Comparison of ENCODE assay signal across 11 cellular contexts in the genomic region with DNA sequence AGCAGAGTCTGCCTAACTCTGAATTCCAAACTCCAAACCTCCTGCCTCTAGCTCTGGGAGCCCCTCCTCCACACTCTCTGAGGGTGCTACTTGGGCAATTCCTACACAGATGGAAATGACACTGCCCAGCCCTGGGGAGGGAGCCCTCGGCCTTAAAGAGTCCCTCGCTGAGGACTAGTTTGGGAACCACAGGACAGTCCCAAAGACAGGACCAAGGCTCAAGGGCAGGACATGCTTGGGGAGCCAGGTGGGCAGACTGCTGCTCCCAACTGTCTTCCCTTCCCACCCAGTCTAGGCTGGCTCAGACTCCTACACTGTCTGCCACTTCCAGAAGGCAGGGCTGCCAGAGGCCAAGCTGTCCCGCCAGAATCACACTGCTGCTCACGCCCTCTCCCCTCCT.
DNase-seq lines count a peak whose midpoint lies in the region; ATAC-seq and TF ChIP-seq lines count a peak whose summit lies in the region.
"Had no signal": no experiment of that assay in that cellular context is flagged by ENCODE, and none has a peak within 500 bp of the region (broad histone marks: within the 10 kb centered on the region; RNA-seq: fewer than 3 reads in every experiment).

No MANE protein-coding gene starts in this region.

- H3K27me3 Mint-ChIP-seq in nephron (ENCODE audit: low read depth): no peaks in the 10 kb centered on the region

- no peaks in the 10 kb centered on the region for H4K20me1 ChIP-seq in BLaER1

- peak overlapping the region; percentile 79 for H3K9ac ChIP-seq in BLaER1

- peaks cover 99% of the 10 kb centered on the region for H3K4me1 ChIP-seq in BLaER1

- H3K36me3 Mint-ChIP-seq in nephron (ENCODE audit: low read depth): no peaks in the 10 kb centered on the region

- H3K9me3 ChIP-seq in BLaER1: no peaks in the 10 kb centered on the region
- no peaks in the 10 kb centered on the region for H3K9me3 ChIP-seq in KOPT-K1 (ENCODE audit: insufficient read depth, low read length, poor library complexity, severe bottlenecking)
- H3K9me3 ChIP-seq: ovary had no signal

- H3K4me3 Mint-ChIP-seq in nephron: peak overlapping the region in 2 of 3 experiments; percentile 3 to 45

- H3K27ac ChIP-seq in BLaER1 (peak overlapping the region; percentile 96), KOPT-K1 (ENCODE audit: low read depth, low read length, poor library complexity, severe bottlenecking) (peak overlapping the region; percentile 93), coronary artery (peak overlapping the region in 1 of 2 donors; percentile 76)

- peak overlapping the region; percentile 97 to 99 (median 98) for H3K27ac Mint-ChIP-seq in nephron

- H3K4me3 ChIP-seq in BLaER1 (no peak overlapping the region), coronary artery (no peak overlapping the region)
- H3K4me3 ChIP-seq: ovary had no signal

- H3K9me3 Mint-ChIP-seq in nephron: no peaks in the 10 kb centered on the region

- no peak for ATAC-seq in HG03025 (IDR thresholded peaks at IDR 0.05; ENCODE audit: low FRiP score, unreplicated experiment)
- no peak for ATAC-seq in HG03565 (IDR thresholded peaks at IDR 0.05; ENCODE audit: unreplicated experiment)

- H3K36me3 ChIP-seq in BLaER1 (peaks cover 8% of the 10 kb centered on the region; the same call in 1 of the 2 replicates), KOPT-K1 (ENCODE audit: insufficient read depth, low read length) (no peaks in the 10 kb centered on the region)
- H3K36me3 ChIP-seq: ovary had no signal

- peak overlapping the region; percentile 93 for H3K4me2 ChIP-seq in BLaER1

- DNase-seq in coronary artery (ENCODE audit: low spot score) (peak; percentile 71), NOMO-1 treated with dmso at 0.1 percent for 144 hours (lab: John Stamatoyannopoulos, UW; ENCODE audit: unreplicated experiment) (no peak)
- no peak for DNase-seq in NK-92 treated with Interleukin-12 subunit alpha and Interleukin-12 subunit beta, amount 100 ng/mL, for 24 hours (lab: John Stamatoyannopoulos, UW)
- DNase-seq: amniotic stem cell, NCI-H1105 treated with DMSO at 0.1 percent for 48 hours had no signal

- peaks cover 73% of the 10 kb centered on the region for H3K4me1 Mint-ChIP-seq in nephron

- no peaks in the 10 kb centered on the region for H3K27me3 ChIP-seq in BLaER1
- H3K27me3 ChIP-seq: ovary had no signal

- TF ChIP-seq CTCF in coronary artery (IDR thresholded peaks at IDR 0.05) (no peak), nephron (IDR thresholded peaks at IDR 0.05; ENCODE audit: unreplicated experiment in 3 of 3) (no peak)
